ENCODE assay signal across 10 cellular contexts in the genomic region with DNA sequence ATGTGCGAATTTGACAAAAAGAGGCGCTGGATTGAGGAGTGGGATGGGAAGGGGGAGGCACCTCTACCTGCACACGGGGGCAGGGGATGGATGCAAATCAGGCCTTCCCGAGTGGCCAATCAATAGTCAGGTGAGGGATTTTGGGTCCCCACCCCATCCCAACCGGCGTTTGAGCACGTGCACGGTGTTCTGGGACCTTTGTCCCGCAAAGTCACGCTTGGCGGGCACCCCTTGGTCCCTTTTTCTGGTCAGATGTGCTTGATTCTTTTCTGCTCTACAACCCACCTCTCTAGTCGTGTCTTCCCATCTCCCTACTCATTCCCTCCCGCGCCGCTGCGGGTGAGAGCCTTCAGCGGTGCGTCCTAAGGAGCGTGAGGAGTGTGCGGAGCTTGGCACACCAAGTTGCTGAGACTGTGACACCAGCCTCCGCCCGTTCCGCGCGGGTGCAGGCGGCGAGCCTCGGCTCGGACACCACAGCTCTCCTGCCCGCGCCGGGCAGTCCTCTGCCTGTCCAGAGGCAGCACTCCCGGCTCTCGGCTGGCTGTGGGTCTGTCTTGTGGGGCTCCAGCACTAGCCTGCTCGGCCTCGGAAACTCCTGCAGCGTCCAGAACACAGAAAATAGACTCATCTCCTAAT. TPM values are rescaled to one million over a fixed set of nuclear protein-coding genes. Genes with fewer than 3 reads are reported as not detected.
DNase-seq lines count a peak whose midpoint lies in the region; ATAC-seq and TF ChIP-seq lines count a peak whose summit lies in the region.
"Had no signal": no experiment of that assay in that cellular context is flagged by ENCODE, and none has a peak within 500 bp of the region (broad histone marks: within the 10 kb centered on the region; RNA-seq: fewer than 3 reads in every experiment).

No MANE protein-coding gene starts in this region.

- H2BK12ac ChIP-seq in H9 (ENCODE audit: insufficient read length, low read depth, low read length) = no peak overlapping the region

- H3K4me3 ChIP-seq in iPS-18a (ENCODE audit: low read length) = peak overlapping the region; percentile 83
- H3K4me3 ChIP-seq in skeletal muscle cell (ENCODE audit: low read depth, low read length) = peak overlapping the region; percentile 50
- H3K4me3 ChIP-seq: thyroid gland had no signal

- H2BK20ac ChIP-seq in H9 (ENCODE audit: low read depth, low read length, poor library complexity, severe bottlenecking) = no peak overlapping the region

- H3K4me2 ChIP-seq in H9 (ENCODE audit: insufficient read depth, insufficient read length, low read length) = peak overlapping the region; percentile 95

- no CpG with 5 or more reads among the region's 37 CpGs for WGBS in H9 (ENCODE audit: extremely low coverage, insufficient read length, low lambda C conversion rate)

- peaks cover 15% of the 10 kb centered on the region for H3K23me2 ChIP-seq in H9 (ENCODE audit: insufficient read length, low read depth, low read length, poor library complexity, severe bottlenecking)

- H2AK5ac ChIP-seq in H9 (ENCODE audit: insufficient read length, low read length) = no peak overlapping the region

- H3K36me3 ChIP-seq in iPS-18a (ENCODE audit: control insufficient read depth, low read depth, low read length) = no peaks in the 10 kb centered on the region
- H3K36me3 ChIP-seq: thyroid gland had no signal

- peaks cover 3% of the 10 kb centered on the region for H3K79me1 ChIP-seq in H9 (ENCODE audit: insufficient read depth, low read depth, low read length, poor library complexity, severe bottlenecking)

- H3K27ac ChIP-seq in H9 (ENCODE audit: insufficient read length, low read depth, low read length) = peak overlapping the region; percentile 7
- H3K27ac ChIP-seq in iPS-18a (ENCODE audit: low read length) = peak overlapping the region; percentile 92
- H3K27ac ChIP-seq: epithelial cell of prostate, thyroid gland had no signal

- H3K4me1 ChIP-seq in H9 (ENCODE audit: insufficient read depth, low read length) = peaks cover 5% of the 10 kb centered on the region; the same call in 1 of the 2 replicates
- peaks cover 52% of the 10 kb centered on the region for H3K4me1 ChIP-seq in iPS-18a (ENCODE audit: control insufficient read depth, low read depth, low read length)

- H3K9me3 ChIP-seq in H9 (ENCODE audit: control insufficient read depth, low read depth, low read length) (no peaks in the 10 kb centered on the region), iPS-18a (ENCODE audit: control insufficient read depth, low read depth, low read length) (no peaks in the 10 kb centered on the region)
- H3K9me3 ChIP-seq: thyroid gland had no signal

- no peak overlapping the region for H3T11ph ChIP-seq in H9 (ENCODE audit: low read length)

- H3K27me3 ChIP-seq in H9 (ENCODE audit: insufficient read depth, low read length) = no peaks in the 10 kb centered on the region
- no peaks in the 10 kb centered on the region for H3K27me3 ChIP-seq in iPS-18a (ENCODE audit: control insufficient read depth, insufficient read depth, low read length)
- H3K27me3 ChIP-seq: thyroid gland had no signal

- H4K20me1 ChIP-seq in H9 (ENCODE audit: control insufficient read depth, insufficient read depth, insufficient read length) = no peaks in the 10 kb centered on the region

- H4K8ac ChIP-seq in H9 (replicated peaks; ENCODE audit: insufficient read length, low read depth, low read length) = no peak overlapping the region

- peak; percentile 87 for DNase-seq in H9
- DNase-seq in astrocyte of the hippocampus (ENCODE audit: low read depth, low spot score) = peak; percentile 77
- peak; percentile 25 for DNase-seq in skeletal muscle cell (ENCODE audit: low read depth)
- no peak for DNase-seq in NCI-H2227 treated with DMSO at 0.1 percent for 48 hours (lab: John Stamatoyannopoulos, UW)
- no peak for DNase-seq in RKO (ENCODE audit: low spot score)
- DNase-seq: thyroid gland had no signal

- H3K79me2 ChIP-seq in H9 (ENCODE audit: insufficient read depth, low read length) = peaks cover 10% of the 10 kb centered on the region

- H3K9me3 Mint-ChIP-seq in H9 = no peaks in the 10 kb centered on the region; a peak in 2 of 5 replicates
- H3K9me3 Mint-ChIP-seq in activated T-helper 17 cell treated with anti-CD3 and anti-CD28 coated beads, Interleukin-2, amount 50 U/mL, for 72 hours = no peaks in the 10 kb centered on the region

- H2AFZ ChIP-seq in H9 (ENCODE audit: low read length) = no peak overlapping the region

- peak overlapping the region; percentile 98 for H3K18ac ChIP-seq in H9 (ENCODE audit: insufficient read length, low read depth, low read length)

- H2BK5ac ChIP-seq in H9 (ENCODE audit: insufficient read length, low read length) = no peak overlapping the region

- peaks cover 3 to 10% (median 7%) of the 10 kb centered on the region in 3 experiments; a peak in 5 of 7 replicates for H3K36me3 Mint-ChIP-seq in H9 (ENCODE audit: insufficient read depth in 1 of 3, low read depth in 3 of 3)
- H3K36me3 Mint-ChIP-seq in activated T-helper 17 cell treated with anti-CD3 and anti-CD28 coated beads, Interleukin-2, amount 50 U/mL, for 72 hours (ENCODE audit: low read depth) = peaks cover 6% of the 10 kb centered on the region

- H4K91ac ChIP-seq in H9 (ENCODE audit: insufficient read length, low read depth, low read length) = peak overlapping the region; percentile 88

- H2BK120ac ChIP-seq in H9 (ENCODE audit: low read depth, low read length, poor library complexity, severe bottlenecking) = peak overlapping the region; percentile 93

- peak overlapping the region; percentile 84 to 98 for H3K4me3 Mint-ChIP-seq in H9
- H3K4me3 Mint-ChIP-seq in activated T-helper 17 cell treated with anti-CD3 and anti-CD28 coated beads, Interleukin-2, amount 50 U/mL, for 72 hours = no peak overlapping the region

- no peak for ATAC-seq in activated T-helper 17 cell treated with anti-CD3 and anti-CD28 coated beads, Interleukin-2, amount 50 U/mL, for 72 hours (replicated peaks)
- ATAC-seq in GM18867 (IDR thresholded peaks at IDR 0.05; ENCODE audit: unreplicated experiment) = no peak

- no peak overlapping the region for H2BK15ac ChIP-seq in H9 (ENCODE audit: low read depth, low read length)

- H4K5ac ChIP-seq in H9 (ENCODE audit: insufficient read length, low read depth, low read length) = peak overlapping the region; percentile 30

- H3K27ac Mint-ChIP-seq in H9 = peak overlapping the region; percentile 88 to 98 (median 89)
- H3K27ac Mint-ChIP-seq in activated T-helper 17 cell treated with anti-CD3 and anti-CD28 coated beads, Interleukin-2, amount 50 U/mL, for 72 hours = no peak overlapping the region

- peak overlapping the region; percentile 86 for H3K14ac ChIP-seq in H9 (ENCODE audit: insufficient read depth, low read length)

- peaks cover 42 to 43% of the 10 kb centered on the region in 2 experiments for H3K4me1 Mint-ChIP-seq in H9
- peaks cover 6% of the 10 kb centered on the region for H3K4me1 Mint-ChIP-seq in activated T-helper 17 cell treated with anti-CD3 and anti-CD28 coated beads, Interleukin-2, amount 50 U/mL, for 72 hours

- no peak overlapping the region for H3K23ac ChIP-seq in H9 (ENCODE audit: insufficient read length, low read depth, low read length)

- no peak overlapping the region for H3K56ac ChIP-seq in H9 (ENCODE audit: insufficient read length, low read depth, low read length)

- H3K4ac ChIP-seq in H9 (ENCODE audit: low read depth, low read length) = peak overlapping the region; percentile 64; the same call in 1 of the 2 replicates

- H3K9ac ChIP-seq in H9 (ENCODE audit: extremely low read depth, insufficient read length, low read length) (peak overlapping the region; percentile 84), iPS-18a (ENCODE audit: low read length) (peak overlapping the region; percentile 95)

- no peak for TF ChIP-seq CTCF in H9 (conservative IDR thresholded peaks at IDR 0.05)

- peaks cover 3% of the 10 kb centered on the region; the same call in 1 of the 2 replicates for H3K27me3 Mint-ChIP-seq in H9 (ENCODE audit: low read depth)
- H3K27me3 Mint-ChIP-seq in activated T-helper 17 cell treated with anti-CD3 and anti-CD28 coated beads, Interleukin-2, amount 50 U/mL, for 72 hours = peaks cover 39% of the 10 kb centered on the region

RNA-seq across cellular contexts. Expression of gene ADAMTS19, which starts 0.5 kb away (rescaled TPM):
- 20.3 and 20.8 TPM in 2 replicates for total RNA-seq in H9 (2021)
- not detected for total RNA-seq in activated T-helper 17 cell treated with anti-CD3 and anti-CD28 coated beads, Interleukin-2, amount 50 U/mL, for 72 hours
- total RNA-seq: thyroid gland had no signal

Comparison
In these comparisons a context has a peak if more than half of its experiments do, and no peak if none do; other contexts are left out.
1. DNase-seq: peak in H9 (single experiment), astrocyte of the hippocampus (single experiment) and skeletal muscle cell (single experiment); none in NCI-H2227 treated with DMSO at 0.1 percent for 48 hours (single experiment) and RKO (single experiment).
2. RNA of gene ADAMTS19, which starts 0.5 kb away (total RNA-seq): 20.3 to 20.8 TPM in H9; not detected in activated T-helper 17 cell treated with anti-CD3 and anti-CD28 coated beads, Interleukin-2, amount 50 U/mL, for 72 hours; every median in the first group is over 10 times any median in the second.